ENCODE assay signal across 1 cellular context in genomic region chr12:53710098-53710497, GRCh38.
TF ChIP-seq lines count a peak whose summit lies in the region.

No MANE protein-coding gene starts in this region.

TF ChIP-seq in H1, 55 proteins besides CTCF, POLR2A, EP300 and RAD21:
- TF ChIP-seq CHD7 (IDR thresholded peaks at IDR 0.05; ENCODE audit: insufficient replicate concordance, low read length) = no peak
- no peak for TF ChIP-seq SP1 (IDR thresholded peaks at IDR 0.05; ENCODE audit: low read depth, low read length)
- TF ChIP-seq JUND (IDR thresholded peaks at IDR 0.05; ENCODE audit: low read length) = no peak
- no peak for TF ChIP-seq JUN (IDR thresholded peaks at IDR 0.05; ENCODE audit: low read depth, low read length)
- TF ChIP-seq EGR1 (IDR thresholded peaks at IDR 0.05; ENCODE audit: borderline replicate concordance, low read depth, low read length) = no peak
- TF ChIP-seq NRF1 (IDR thresholded peaks at IDR 0.05; ENCODE audit: low read depth, low read length) = no peak
- no peak for TF ChIP-seq SUZ12 (IDR thresholded peaks at IDR 0.05; ENCODE audit: low read length)
- no peak for TF ChIP-seq KDM1A (IDR thresholded peaks at IDR 0.05; ENCODE audit: borderline replicate concordance, low read length)
- TF ChIP-seq RFX5 (IDR thresholded peaks at IDR 0.05; ENCODE audit: borderline replicate concordance, low read depth, low read length) = no peak
- no peak for TF ChIP-seq CHD1 (IDR thresholded peaks at IDR 0.05; ENCODE audit: low read depth, low read length)
- no peak for TF ChIP-seq CHD2 (IDR thresholded peaks at IDR 0.05; ENCODE audit: low read length)
- TF ChIP-seq SP2 (IDR thresholded peaks at IDR 0.05; ENCODE audit: low read length) = no peak
- TF ChIP-seq SRF (IDR thresholded peaks at IDR 0.05; ENCODE audit: low read depth, low read length) = no peak
TF ChIP-seq in H1: peak in this region for 0.
